Comparison of ENCODE assay signal across 15 cellular contexts in the genomic region with DNA sequence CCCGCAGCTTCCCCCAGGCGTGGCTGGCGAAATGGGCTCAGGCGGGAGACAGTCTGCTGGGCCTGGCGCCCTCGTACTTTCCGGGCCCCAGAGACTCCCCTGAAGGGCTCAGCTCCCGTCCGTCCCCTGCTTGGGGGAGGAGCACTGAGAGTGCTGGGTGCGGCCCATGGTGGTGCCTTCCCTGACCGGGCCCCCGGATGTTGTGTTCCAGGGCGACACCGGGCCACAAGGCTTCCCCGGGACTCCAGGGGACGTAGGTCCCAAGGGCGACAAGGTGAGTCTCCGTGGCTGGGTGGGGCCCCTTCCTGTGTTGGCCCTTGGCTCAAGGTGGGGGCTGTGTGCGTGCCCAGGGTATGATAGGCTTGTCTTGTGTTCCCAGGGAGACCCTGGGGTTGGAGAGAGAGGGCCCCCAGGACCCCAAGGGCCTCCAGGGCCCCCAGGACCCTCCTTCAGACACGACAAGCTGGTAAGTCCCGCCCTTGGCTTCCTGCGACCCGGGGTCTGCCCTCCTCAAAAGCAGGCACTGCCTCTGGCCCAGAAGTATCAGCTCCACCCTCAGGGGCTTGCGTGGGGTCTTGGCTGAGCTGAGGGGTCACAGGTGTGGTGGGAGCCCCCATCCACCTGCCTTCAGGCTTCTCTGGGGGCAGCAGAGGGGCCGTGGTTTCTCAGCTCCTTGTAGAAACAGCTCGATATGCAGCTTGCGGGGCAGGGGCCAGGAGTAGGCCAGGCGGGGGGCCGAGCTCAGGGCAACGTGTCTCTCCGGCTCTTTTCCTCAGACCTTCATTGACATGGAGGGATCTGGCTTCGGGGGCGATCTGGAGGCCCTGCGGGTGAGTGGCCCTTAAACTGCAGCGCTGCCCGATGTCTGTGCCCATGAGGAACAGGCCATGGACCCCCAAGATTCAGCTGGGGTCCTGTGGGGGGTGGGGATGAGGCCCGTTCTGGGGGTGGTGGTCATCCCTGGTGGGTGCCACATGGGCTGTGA.
A peak's percentile ranks its signal among the peaks of the same experiment; 100 is the strongest.
DNase-seq lines count a peak whose midpoint lies in the region; ATAC-seq, FAIRE-seq and TF ChIP-seq lines count a peak whose summit lies in the region.
"Had no signal": no experiment of that assay in that cellular context is flagged by ENCODE, and none has a peak within 500 bp of the region (broad histone marks: within the 10 kb centered on the region; RNA-seq: fewer than 3 reads in every experiment).

No MANE protein-coding gene starts in this region.

- ATAC-seq in HepG2 (no peak), HG03097 (IDR thresholded peaks at IDR 0.05; ENCODE audit: low FRiP score, unreplicated experiment) (no peak)
- ATAC-seq in stimulated activated naive CD8-positive, alpha-beta T cell treated with anti-CD3 and anti-CD28 coated beads, Interleukin-15, amount 100 ng/mL, for 72 hours: peak; percentile 15
- ATAC-seq: gastrocnemius medialis had no signal

- no peaks in the 10 kb centered on the region for H3K27me3 Mint-ChIP-seq in stimulated activated naive CD8-positive, alpha-beta T cell treated with anti-CD3 and anti-CD28 coated beads, Interleukin-15, amount 100 ng/mL, for 72 hours

- H3K4me2 ChIP-seq in HepG2 (ENCODE audit: low read depth, low read length): no peak overlapping the region

- TF ChIP-seq EP300 in HepG2 (IDR thresholded peaks at IDR 0.05; ENCODE audit: low read depth in 2 of 2, low read length in 2 of 2) (no peak), HepG2 (CRISPR knock-in tag; IDR thresholded peaks at IDR 0.05; ENCODE audit: borderline replicate concordance) (no peak)

- no peaks in the 10 kb centered on the region for H4K20me1 ChIP-seq in HepG2 (ENCODE audit: insufficient read depth, low read length)

- no peak for TF ChIP-seq RAD21 in HepG2 (CRISPR knock-in tag; IDR thresholded peaks at IDR 0.05)

- intact Hi-C loops in HepG2 (cut with micrococcal nuclease; ENCODE audit: unreplicated experiment): no loop called here

- H3K79me2 ChIP-seq in HepG2 (ENCODE audit: insufficient read depth, low read length): no peaks in the 10 kb centered on the region

- H3K9me3 ChIP-seq in HepG2 (ENCODE audit: low read length): no peaks in the 10 kb centered on the region
- H3K9me3 ChIP-seq: gastrocnemius medialis, HAP-1 had no signal

- CTCF ChIA-PET in HepG2 (lab: Yijun Ruan, JAX; ENCODE audit: low intra/inter-chr PET ratio, low total read pairs): no interaction called here

- no TSS peak for BruUV-seq in HepG2 (replicated peaks; lab: Mats Ljungman, UMichigan)

- no peak for TF ChIP-seq POLR2A in HepG2 (IDR thresholded peaks at IDR 0.05; ENCODE audit: insufficient read depth in 1 of 2, low read depth in 2 of 2, low read length in 2 of 2)

- H3K4me1 Mint-ChIP-seq in stimulated activated naive CD8-positive, alpha-beta T cell treated with anti-CD3 and anti-CD28 coated beads, Interleukin-15, amount 100 ng/mL, for 72 hours: peaks cover 46% of the 10 kb centered on the region

- in situ Hi-C loops in HepG2 (cut with HindIII; ENCODE audit: extremely low pct_ligation_motif_present, low pct_unique_long_range_greater_than_20kb) (no loop called here), GM13976 (cut with MboI; ENCODE audit: low sequenced_read_pairs, unreplicated experiment) (no loop called here)

- TF ChIP-seq CTCF in HepG2 (CRISPR knock-in tag; IDR thresholded peaks at IDR 0.05): no peak
- no peak for TF ChIP-seq CTCF in GM13976 (IDR thresholded peaks at IDR 0.05; ENCODE audit: borderline replicate concordance, control extremely low read depth, extremely low read depth, insufficient read depth, missing control alignments)

- WGBS in HepG2 (ENCODE audit: low lambda C conversion rate): 100% methylated on average over 5 of the region's 37 CpGs

- no peaks in the 10 kb centered on the region for H3K4me1 ChIP-seq in HepG2 (ENCODE audit: insufficient read depth, low read length)
- H3K4me1 ChIP-seq: gastrocnemius medialis, HAP-1 had no signal

- H2AFZ ChIP-seq in HepG2 (ENCODE audit: low read length): no peak overlapping the region

- H3K27ac ChIP-seq in HepG2 (ENCODE audit: extremely low read length, insufficient read depth, low read length): no peak overlapping the region
- H3K27ac ChIP-seq: gastrocnemius medialis had no signal

- H3K4me3 Mint-ChIP-seq in stimulated activated naive CD8-positive, alpha-beta T cell treated with anti-CD3 and anti-CD28 coated beads, Interleukin-15, amount 100 ng/mL, for 72 hours: peak overlapping the region; percentile 40 to 86

- peak; percentile 39 for DNase-seq in stimulated activated CD4-positive, alpha-beta T cell treated with anti-CD3 and anti-CD28 coated beads, Interleukin-15, amount 100 ng/mL, for 24 hours
- no peak for DNase-seq in stimulated activated CD4-positive, alpha-beta T cell treated with anti-CD3 and anti-CD28 coated beads, Interleukin-2, amount 100 ng/mL, for 48 hours
- DNase-seq in activated effector memory CD4-positive, alpha-beta T cell treated with Interleukin-2 at 50 U/mL for 16 hours: peak; percentile 8
- DNase-seq in HepG2 (ENCODE audit: low spot score) (no peak), RKO (ENCODE audit: low spot score) (no peak), GM13976 (ENCODE audit: low spot score) (no peak)
- peak in 1 of 2 donors; percentile 30 for DNase-seq in stimulated activated naive CD8-positive, alpha-beta T cell treated with anti-CD3 and anti-CD28 coated beads, Interleukin-15, amount 100 ng/mL, for 72 hours
- DNase-seq: gastrocnemius medialis, NCI-H1105 treated with DMSO at 0.1 percent for 48 hours, NCI-H2227 treated with DMSO at 0.1 percent for 48 hours, nucleus accumbens had no signal

- peak overlapping the region; percentile 4 to 88 for H3K27ac Mint-ChIP-seq in stimulated activated naive CD8-positive, alpha-beta T cell treated with anti-CD3 and anti-CD28 coated beads, Interleukin-15, amount 100 ng/mL, for 72 hours

- POLR2A ChIA-PET in HepG2 (lab: Yijun Ruan, JAX): interaction anchor here (1.3 kb wide), 2 partner anchors 8 to 63 kb away, joined by 3 to 6 read pairs; no protein-coding TSS in a partner anchor

- H3K27me3 ChIP-seq in HepG2 (ENCODE audit: control insufficient read depth in 1 of 2, insufficient read depth in 2 of 2, low read length in 2 of 2): no peaks in the 10 kb centered on the region
- H3K27me3 ChIP-seq: gastrocnemius medialis had no signal

- H3K9me3 Mint-ChIP-seq in stimulated activated naive CD8-positive, alpha-beta T cell treated with anti-CD3 and anti-CD28 coated beads, Interleukin-15, amount 100 ng/mL, for 72 hours: no peaks in the 10 kb centered on the region

- peaks cover 33 to 69% of the 10 kb centered on the region in 2 experiments for H3K36me3 ChIP-seq in HepG2 (replicated peaks in 1 of 2; ENCODE audit: control insufficient read depth in 1 of 2, insufficient read depth in 2 of 2, low read length in 2 of 2)
- H3K36me3 ChIP-seq: gastrocnemius medialis had no signal

- no peak overlapping the region for H3K4me3 ChIP-seq in HepG2 (replicated peaks in 1 of 3; ENCODE audit: insufficient read depth in 1 of 3, low read depth in 2 of 3, low read length in 3 of 3)
- H3K4me3 ChIP-seq: gastrocnemius medialis, HAP-1, lung had no signal

- no peak for FAIRE-seq in HepG2 (lab: Jason Lieb, UNC)
- FAIRE-seq: endothelial cell of umbilical vein had no signal

- no peak overlapping the region for H3K9ac ChIP-seq in HepG2 (ENCODE audit: insufficient read depth, low read depth, low read length)

TF ChIP-seq in HepG2, 621 proteins besides CTCF, POLR2A, EP300 and RAD21:
- TF ChIP-seq ISL2 (CRISPR knock-in tag; IDR thresholded peaks at IDR 0.05) (no peak), AGO2 (optimal IDR thresholded peaks at IDR 0.05; ENCODE audit: low read depth, low read length) (peak; percentile 75)

Comparison
In these comparisons a context has a peak if more than half of its experiments do, and no peak if none do; other contexts are left out.
1. DNase-seq: peak in stimulated activated CD4-positive, alpha-beta T cell treated with anti-CD3 and anti-CD28 coated beads, Interleukin-15, amount 100 ng/mL, for 24 hours (single experiment) and activated effector memory CD4-positive, alpha-beta T cell treated with Interleukin-2 at 50 U/mL for 16 hours (single experiment); none in stimulated activated CD4-positive, alpha-beta T cell treated with anti-CD3 and anti-CD28 coated beads, Interleukin-2, amount 100 ng/mL, for 48 hours (0 of 2), HepG2 (single experiment), RKO (single experiment) and GM13976 (single experiment).